ENCODE assay signal across 24 cellular contexts in the genomic region with DNA sequence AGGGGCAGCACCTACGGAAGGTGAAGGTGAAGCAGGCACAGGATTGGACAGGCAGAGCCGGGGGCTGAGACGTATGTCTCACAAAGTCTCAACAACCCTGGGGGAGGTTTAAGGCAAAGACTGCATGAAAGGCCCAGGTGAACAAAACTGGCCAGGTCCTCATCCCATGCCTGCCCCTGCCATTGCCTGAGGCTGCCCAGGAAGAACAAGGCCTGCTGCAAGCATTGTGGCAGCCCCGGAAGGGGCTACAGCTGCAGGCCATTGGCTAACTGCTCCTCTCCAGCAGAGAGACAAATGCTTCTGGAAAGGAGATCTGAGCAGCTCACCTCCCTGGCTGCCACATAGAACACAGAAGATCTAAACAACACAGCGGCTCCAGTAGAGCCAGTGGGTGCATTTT. TPM values are rescaled to one million over a fixed set of nuclear protein-coding genes. Genes with fewer than 3 reads are reported as not detected.
"Had no signal": no experiment of that assay in that cellular context is flagged by ENCODE, and none has a peak within 500 bp of the region (broad histone marks: within the 10 kb centered on the region; RNA-seq: fewer than 3 reads in every experiment).

No MANE protein-coding gene starts in this region.

- H3K36me3 ChIP-seq: SJCRH30 had no signal

- H3K4me1 Mint-ChIP-seq: IgD-negative memory B cell had no signal

- H3K4me2 ChIP-seq: KMS-11 had no signal

- H3K4me3 ChIP-seq: K562, SJCRH30 had no signal

- H3K27me3 ChIP-seq: SJCRH30 had no signal

- H3K4me1 ChIP-seq: SJCRH30 had no signal

- DNase-seq: Kasumi-1, MM.1S, NCI-H1092 treated with DMSO at 0.1 percent for 48 hours, NCI-H1436, NCI-H187, NCI-H2029, NCI-H2081 treated with DMSO at 0.1 percent for 48 hours, NCI-H2171, NCI-H226, NCI-H446, NCI-H510A, NCI-H524 treated with DMSO at 0.1 percent for 48 hours, NCI-H69, NCI-H774, SHP77 treated with DMSO at 0.1 percent for 48 hours, SJCRH30 had no signal

- H3K27ac ChIP-seq: KMS-11, RWPE1, SJCRH30 had no signal

- H3K36me3 Mint-ChIP-seq: IgD-negative memory B cell had no signal

- ATAC-seq: K562, Panc1, Right ventricle myocardium inferior, SK-N-SH treated with all-trans-retinoic acid at 6 μM for 48 hours had no signal

RNA-seq across cellular contexts. Expression of a gene that starts 20.4 kb away (rescaled TPM):
- total RNA-seq: K562, Right ventricle myocardium inferior, SJCRH30 had no signal
- polyA plus RNA-seq: IgD-negative memory B cell, K562 had no signal

RNA-seq across cellular contexts. Expression of a gene that starts 45.4 kb away (rescaled TPM):
- total RNA-seq: K562, M059J, SJCRH30 had no signal
- polyA plus RNA-seq: IgD-negative memory B cell, K562 had no signal
